In genomic region chr10:36574212-36574611, GRCh38 we compare ENCODE assay signal across 27 cellular contexts.
DNase-seq lines count a peak whose midpoint lies in the region; ATAC-seq, FAIRE-seq and TF ChIP-seq lines count a peak whose summit lies in the region.
"Had no signal": no experiment of that assay in that cellular context is flagged by ENCODE, and none has a peak within 500 bp of the region (broad histone marks: within the 10 kb centered on the region; RNA-seq: fewer than 3 reads in every experiment).

No MANE protein-coding gene starts in this region.

- H3K4me1 Mint-ChIP-seq in astrocyte (ENCODE audit: low read depth, unreplicated experiment) = peaks cover 6% of the 10 kb centered on the region
- H3K4me1 Mint-ChIP-seq: activated CD8-positive, alpha-beta memory T cell treated with anti-CD3 and anti-CD28 coated beads, Interleukin-2, amount 10 ng/mL, durations not matched to agents 7 days and 5 days; stimulated activated naive CD8-positive, alpha-beta T cell treated with anti-CD3 and anti-CD28 coated beads, Interleukin-15, amount 100 ng/mL, for 72 hours had no signal

- no peaks in the 10 kb centered on the region for H3K36me3 Mint-ChIP-seq in astrocyte (ENCODE audit: low read depth, unreplicated experiment)
- H3K36me3 Mint-ChIP-seq: activated CD8-positive, alpha-beta memory T cell treated with anti-CD3 and anti-CD28 coated beads, Interleukin-2, amount 10 ng/mL, durations not matched to agents 7 days and 5 days had no signal

- TF ChIP-seq CTCF in astrocyte (IDR thresholded peaks at IDR 0.05; ENCODE audit: insufficient read depth, low read depth, low read length) = no peak
- no peak for TF ChIP-seq CTCF in fibroblast of villous mesenchyme (IDR thresholded peaks at IDR 0.05; ENCODE audit: insufficient read depth, low read depth, low read length)

- no peaks in the 10 kb centered on the region for H3K9me3 ChIP-seq in astrocyte (ENCODE audit: insufficient read depth, low read depth, low read length)
- H3K9me3 ChIP-seq: sigmoid colon, tibial artery had no signal

- H3K27me3 Mint-ChIP-seq in astrocyte (ENCODE audit: low read depth, unreplicated experiment) = no peaks in the 10 kb centered on the region
- H3K27me3 Mint-ChIP-seq: activated CD8-positive, alpha-beta memory T cell treated with anti-CD3 and anti-CD28 coated beads, Interleukin-2, amount 10 ng/mL, durations not matched to agents 7 days and 5 days; stimulated activated naive CD8-positive, alpha-beta T cell treated with anti-CD3 and anti-CD28 coated beads, Interleukin-15, amount 100 ng/mL, for 72 hours had no signal

- H3K27ac Mint-ChIP-seq in astrocyte (ENCODE audit: unreplicated experiment) = no peak overlapping the region
- H3K27ac Mint-ChIP-seq: activated CD8-positive, alpha-beta memory T cell treated with anti-CD3 and anti-CD28 coated beads, Interleukin-2, amount 10 ng/mL, durations not matched to agents 7 days and 5 days; activated T-cell treated with anti-CD3 and anti-CD28 coated beads, Interleukin-2, amount 50 U/mL, for 72 hours; stimulated activated naive CD8-positive, alpha-beta T cell treated with anti-CD3 and anti-CD28 coated beads, Interleukin-15, amount 100 ng/mL, for 72 hours had no signal

- ATAC-seq in GM21528 (IDR thresholded peaks at IDR 0.05; ENCODE audit: low FRiP score, unreplicated experiment) = no peak
- ATAC-seq: activated CD8-positive, alpha-beta memory T cell treated with anti-CD3 and anti-CD28 coated beads, Interleukin-2, amount 10 ng/mL, durations not matched to agents 7 days and 5 days; activated T-cell treated with anti-CD3 and anti-CD28 coated beads, Interleukin-2, amount 50 U/mL, for 72 hours; foreskin keratinocyte; HCT116; HepG2; stimulated activated naive CD8-positive, alpha-beta T cell treated with anti-CD3 and anti-CD28 coated beads, Interleukin-15, amount 100 ng/mL, for 72 hours had no signal

- peaks cover 3% of the 10 kb centered on the region for H3K4me1 ChIP-seq in astrocyte (ENCODE audit: insufficient read depth, low read length)
- H3K4me1 ChIP-seq: sigmoid colon had no signal

- H3K27ac ChIP-seq in astrocyte (ENCODE audit: low read depth, low read length) = no peak overlapping the region
- H3K27ac ChIP-seq: foreskin keratinocyte, sigmoid colon, tibial artery had no signal

- H3K9me3 Mint-ChIP-seq in astrocyte (ENCODE audit: unreplicated experiment) = peaks cover 2% of the 10 kb centered on the region

- H3K4me3 ChIP-seq in astrocyte (ENCODE audit: insufficient read depth, low read depth, low read length) (no peak overlapping the region), fibroblast of villous mesenchyme (ENCODE audit: low read depth, low read length) (no peak overlapping the region), skeletal muscle cell (ENCODE audit: low read depth, low read length) (no peak overlapping the region)
- H3K4me3 ChIP-seq: sigmoid colon, tibial artery had no signal

- H3K79me2 ChIP-seq in astrocyte (ENCODE audit: insufficient read depth, low read length) = no peaks in the 10 kb centered on the region

- FAIRE-seq in astrocyte (lab: Jason Lieb, UNC) = peak; percentile 92
- FAIRE-seq: GM12891, HepG2 had no signal

- H3K36me3 ChIP-seq in astrocyte (ENCODE audit: insufficient read depth, low read length) = no peaks in the 10 kb centered on the region
- H3K36me3 ChIP-seq: sigmoid colon, tibial artery had no signal

- H4K20me1 ChIP-seq in astrocyte (ENCODE audit: insufficient read depth, low read length) = no peaks in the 10 kb centered on the region

- no peaks in the 10 kb centered on the region for H3K27me3 ChIP-seq in astrocyte (ENCODE audit: insufficient read depth, low read length)
- H3K27me3 ChIP-seq: foreskin keratinocyte, sigmoid colon, tibial artery had no signal

- DNase-seq in EH (ENCODE audit: low read depth) (peak; percentile 90), astrocyte (ENCODE audit: low read depth) (peak; percentile 49), fibroblast of villous mesenchyme (ENCODE audit: low read depth) (peak; percentile 20), skeletal muscle cell (ENCODE audit: low read depth) (peak; percentile 41), H4 (ENCODE audit: low spot score) (no peak), glomerular visceral epithelial cell (ENCODE audit: extremely low spot score) (no peak), dedifferentiated amniotic fluid mesenchymal stem cell (ENCODE audit: extremely low spot score) (no peak)
- DNase-seq: activated CD4-positive, alpha-beta T cell treated with anti-CD3 and anti-CD28 coated beads, Interleukin-2, amount 50 U/mL, for 1 hour; activated CD8-positive, alpha-beta memory T cell treated with anti-CD3 and anti-CD28 coated beads, Interleukin-2, amount 10 ng/mL, durations not matched to agents 7 days and 5 days; activated naive CD4-positive, alpha-beta T cell treated with anti-CD3 and anti-CD28 coated beads, Interleukin-2, amount 50 U/mL, for 16 hours; activated T-cell treated with anti-CD3 and anti-CD28 coated beads, Interleukin-2, amount 50 U/mL, for 72 hours; AML-193; central memory CD4-positive, alpha-beta T cell; foreskin keratinocyte; hypothalamus; NCI-H2029; NCI-H2227 treated with DMSO at 0.1 percent for 48 hours; NCI-H774; OCI-M1; Right ventricle myocardium superior; sigmoid colon; stimulated activated naive CD8-positive, alpha-beta T cell treated with anti-CD3 and anti-CD28 coated beads, Interleukin-15, amount 100 ng/mL, for 72 hours; tibial artery had no signal

- H2AFZ ChIP-seq in astrocyte (ENCODE audit: low read depth, low read length) = no peak overlapping the region

- H3K4me3 Mint-ChIP-seq in astrocyte (ENCODE audit: unreplicated experiment) = no peak overlapping the region
- H3K4me3 Mint-ChIP-seq: activated CD8-positive, alpha-beta memory T cell treated with anti-CD3 and anti-CD28 coated beads, Interleukin-2, amount 10 ng/mL, durations not matched to agents 7 days and 5 days; activated T-cell treated with anti-CD3 and anti-CD28 coated beads, Interleukin-2, amount 50 U/mL, for 72 hours; stimulated activated naive CD8-positive, alpha-beta T cell treated with anti-CD3 and anti-CD28 coated beads, Interleukin-15, amount 100 ng/mL, for 72 hours had no signal

- H3K9ac ChIP-seq in astrocyte (ENCODE audit: low read length) = no peak overlapping the region

- H3K4me2 ChIP-seq in astrocyte (ENCODE audit: low read length) = no peak overlapping the region

Comparison
In these comparisons a context has a peak if more than half of its experiments do, and no peak if none do; other contexts are left out.
1. DNase-seq: peak in EH (single experiment), astrocyte (single experiment), fibroblast of villous mesenchyme (single experiment) and skeletal muscle cell (single experiment); none in H4 (single experiment), glomerular visceral epithelial cell (single experiment) and dedifferentiated amniotic fluid mesenchymal stem cell (single experiment).